Comparison of ENCODE assay signal across 25 cellular contexts in genomic region chr2:42140501-42140900, GRCh38. TPM values are rescaled to one million over a fixed set of nuclear protein-coding genes. Genes with fewer than 3 reads are reported as not detected.
DNase-seq lines count a peak whose midpoint lies in the region; ATAC-seq, FAIRE-seq and TF ChIP-seq lines count a peak whose summit lies in the region.
"Had no signal": no experiment of that assay in that cellular context is flagged by ENCODE, and none has a peak within 500 bp of the region (broad histone marks: within the 10 kb centered on the region; RNA-seq: fewer than 3 reads in every experiment).

No MANE protein-coding gene starts in this region.

- H3K9ac ChIP-seq in neural progenitor cell, result no peak overlapping the region
- H3K9ac ChIP-seq: BLaER1 had no signal

- WGBS in A549 (ENCODE audit: missing lambda C conversion rate), result 92% methylated on average over 1 of the region's 1 CpG

- peaks cover 76% of the 10 kb centered on the region for H3K4me1 ChIP-seq in A549
- peaks cover 18% of the 10 kb centered on the region for H3K4me1 ChIP-seq in neural progenitor cell
- peaks cover 19% of the 10 kb centered on the region for H3K4me1 ChIP-seq in OCI-LY7 (ENCODE audit: insufficient read depth, low read length, poor library complexity, severe bottlenecking)

- no peak for TF ChIP-seq EP300 in A549 (IDR thresholded peaks at IDR 0.05)

- H3F3A ChIP-seq in neural progenitor cell (ENCODE audit: low read depth), result peaks cover 18% of the 10 kb centered on the region

- no peak for TF ChIP-seq POLR2A in A549 (IDR thresholded peaks at IDR 0.05; ENCODE audit: low read length)

- H3K36me3 ChIP-seq in neural progenitor cell (no peaks in the 10 kb centered on the region), OCI-LY7 (ENCODE audit: insufficient read depth, low read length) (no peaks in the 10 kb centered on the region)
- H3K36me3 ChIP-seq: BLaER1, colonic mucosa, upper lobe of left lung had no signal

- no peaks in the 10 kb centered on the region for H3K79me2 ChIP-seq in neural progenitor cell (ENCODE audit: low read depth)
- H3K79me2 ChIP-seq in OCI-LY7 (ENCODE audit: insufficient read depth, low read depth, low read length), result no peaks in the 10 kb centered on the region

- H3K27ac ChIP-seq in A549 (peak overlapping the region; percentile 79 to 87; a peak in 5 of 6 replicates), neural progenitor cell (no peak overlapping the region), OCI-LY7 (ENCODE audit: low read depth, low read length, poor library complexity, severe bottlenecking) (no peak overlapping the region)
- H3K27ac ChIP-seq: BLaER1, colonic mucosa had no signal

- BruUV-seq in OCI-LY7 (replicated peaks; lab: Mats Ljungman, UMichigan), result no TSS peak

- H2AFZ ChIP-seq in neural progenitor cell (replicated peaks) (no peak overlapping the region), OCI-LY7 (ENCODE audit: low read length) (no peak overlapping the region)

- ATAC-seq in A549 (no peak), T-helper 17 cell (no peak), HG03097 (IDR thresholded peaks at IDR 0.05; ENCODE audit: low FRiP score, unreplicated experiment) (no peak)
- no peak for ATAC-seq in natural killer cell treated with Interleukin-12 subunit alpha and Interleukin-12 subunit beta and Interleukin-15 and Interleukin-18, amount 100 ng/mL, for 72 hours
- ATAC-seq: activated T-cell treated with anti-CD3 and anti-CD28 coated beads, Interleukin-2, amount 50 U/mL, for 4 hours; effector memory CD8-positive, alpha-beta T cell had no signal

- H3K4me1 Mint-ChIP-seq in T-helper 17 cell (peaks cover 53% of the 10 kb centered on the region), neural progenitor cell (peaks cover 39% of the 10 kb centered on the region)
- peaks cover 23 to 38% of the 10 kb centered on the region in 2 donors for H3K4me1 Mint-ChIP-seq in natural killer cell treated with Interleukin-12 subunit alpha and Interleukin-12 subunit beta and Interleukin-15 and Interleukin-18, amount 100 ng/mL, for 72 hours (ENCODE audit: low read depth in 2 of 2)

- H3K27ac Mint-ChIP-seq in T-helper 17 cell (peak overlapping the region; percentile 92), neural progenitor cell (no peak overlapping the region)
- H3K27ac Mint-ChIP-seq in natural killer cell treated with Interleukin-12 subunit alpha and Interleukin-12 subunit beta and Interleukin-15 and Interleukin-18, amount 100 ng/mL, for 72 hours, result no peak overlapping the region

- intact Hi-C loops in OCI-LY7 (cut with micrococcal nuclease; ENCODE audit: unreplicated experiment), result no loop called here

- no peak overlapping the region for H3K4me3 ChIP-seq in A549
- H3K4me3 ChIP-seq in neural progenitor cell, result no peak overlapping the region
- no peak overlapping the region for H3K4me3 ChIP-seq in OCI-LY7 (ENCODE audit: low read depth, low read length, poor library complexity, severe bottlenecking)
- H3K4me3 ChIP-seq: BLaER1, colonic mucosa had no signal

- H3K9me3 ChIP-seq in A549 (no peaks in the 10 kb centered on the region), T-helper 17 cell (ENCODE audit: control insufficient read depth, low read length, poor library complexity, severe bottlenecking) (no peaks in the 10 kb centered on the region), neural progenitor cell (ENCODE audit: low read depth) (no peaks in the 10 kb centered on the region), OCI-LY7 (ENCODE audit: low read length) (no peaks in the 10 kb centered on the region)
- H3K9me3 ChIP-seq: BLaER1, colonic mucosa, upper lobe of left lung had no signal

- CTCF ChIA-PET in A549 (lab: Yijun Ruan, JAX) (interaction anchor here (1.5 to 4.3 kb wide), 3 partner anchors 14 to 286 kb away, joined by 4 to 27 read pairs (median 7); no protein-coding TSS in a partner anchor), OCI-LY7 (lab: Charles Lee; ENCODE audit: unreplicated experiment) (no interaction called here)

- no peak for DNase-seq in A549 (ENCODE audit: low read depth in 1 of 2, low spot score in 1 of 2)
- peak; percentile 50 for DNase-seq in EL
- DNase-seq in T-helper 17 cell, result no peak
- DNase-seq in neural progenitor cell (ENCODE audit: low spot score), result no peak
- DNase-seq in RKO (ENCODE audit: low spot score), result no peak
- no peak for DNase-seq in natural killer cell treated with Interleukin-12 subunit alpha and Interleukin-12 subunit beta and Interleukin-15 and Interleukin-18, amount 100 ng/mL, for 72 hours (ENCODE audit: low spot score)
- DNase-seq in OCI-LY7 (ENCODE audit: low spot score), result no peak
- DNase-seq: ACHN; activated CD4-positive, alpha-beta T cell treated with anti-CD3 and anti-CD28 coated beads for 48 hours; activated naive CD4-positive, alpha-beta T cell treated with Interleukin-2 at 50 U/mL for 16 hours; activated T-cell treated with anti-CD3 and anti-CD28 coated beads, Interleukin-2, amount 50 U/mL, for 4 hours; amniotic stem cell; effector memory CD8-positive, alpha-beta T cell; foreskin melanocyte; NCI-H1105 treated with DMSO at 0.1 percent for 48 hours; NCI-H2081 treated with DMSO at 0.1 percent for 48 hours; NCI-H748 treated with DMSO at 0.1 percent for 48 hours; nephron progenitor cell; SHP77 treated with DMSO at 0.1 percent for 48 hours; upper lobe of left lung had no signal

- TF ChIP-seq CTCF in A549 (IDR thresholded peaks at IDR 0.05) (no peak), neural progenitor cell (IDR thresholded peaks at IDR 0.05) (no peak), OCI-LY7 (conservative IDR thresholded peaks at IDR 0.05; ENCODE audit: low read length) (no peak)

- peak overlapping the region; percentile 76 for H3K4me3 Mint-ChIP-seq in T-helper 17 cell
- no peak overlapping the region for H3K4me3 Mint-ChIP-seq in neural progenitor cell
- no peak overlapping the region for H3K4me3 Mint-ChIP-seq in natural killer cell treated with Interleukin-12 subunit alpha and Interleukin-12 subunit beta and Interleukin-15 and Interleukin-18, amount 100 ng/mL, for 72 hours

- peak overlapping the region; percentile 86 for H3K4me2 ChIP-seq in A549
- H3K4me2 ChIP-seq in neural progenitor cell, result peak overlapping the region; percentile 78
- H3K4me2 ChIP-seq in OCI-LY7 (ENCODE audit: low read length), result no peak overlapping the region

- H4K20me1 ChIP-seq in neural progenitor cell (ENCODE audit: low read depth), result no peaks in the 10 kb centered on the region
- no peaks in the 10 kb centered on the region for H4K20me1 ChIP-seq in OCI-LY7 (ENCODE audit: insufficient read depth, low read length)
- H4K20me1 ChIP-seq: BLaER1 had no signal

- no peak for FAIRE-seq in A549 (lab: Jason Lieb, UNC)
- FAIRE-seq: bronchial epithelial cell, D721Med had no signal

- H3K9me2 ChIP-seq in OCI-LY7 (ENCODE audit: insufficient read depth, low read length), result no peaks in the 10 kb centered on the region

- peaks cover 1% of the 10 kb centered on the region for H3K9me3 Mint-ChIP-seq in neural progenitor cell
- H3K9me3 Mint-ChIP-seq in natural killer cell treated with Interleukin-12 subunit alpha and Interleukin-12 subunit beta and Interleukin-15 and Interleukin-18, amount 100 ng/mL, for 72 hours, result no peaks in the 10 kb centered on the region
- H3K9me3 Mint-ChIP-seq: activated T-cell treated with anti-CD3 and anti-CD28 coated beads, Interleukin-2, amount 50 U/mL, for 4 hours; effector memory CD8-positive, alpha-beta T cell; nephron progenitor cell had no signal

- peaks cover 6% of the 10 kb centered on the region for H3K27me3 ChIP-seq in neural progenitor cell
- H3K27me3 ChIP-seq: BLaER1, colonic mucosa, upper lobe of left lung had no signal

- H3K36me3 Mint-ChIP-seq in T-helper 17 cell (ENCODE audit: low read depth) (no peaks in the 10 kb centered on the region), neural progenitor cell (no peaks in the 10 kb centered on the region)
- no peaks in the 10 kb centered on the region for H3K36me3 Mint-ChIP-seq in natural killer cell treated with Interleukin-12 subunit alpha and Interleukin-12 subunit beta and Interleukin-15 and Interleukin-18, amount 100 ng/mL, for 72 hours

- H3K27me3 Mint-ChIP-seq in T-helper 17 cell (no peaks in the 10 kb centered on the region), neural progenitor cell (ENCODE audit: insufficient read depth, low read depth) (peaks cover 4% of the 10 kb centered on the region)
- no peaks in the 10 kb centered on the region for H3K27me3 Mint-ChIP-seq in natural killer cell treated with Interleukin-12 subunit alpha and Interleukin-12 subunit beta and Interleukin-15 and Interleukin-18, amount 100 ng/mL, for 72 hours
- H3K27me3 Mint-ChIP-seq: effector memory CD8-positive, alpha-beta T cell had no signal

- POLR2A ChIA-PET in A549 (lab: Yijun Ruan, JAX), result no interaction called here
- POLR2A ChIA-PET in OCI-LY7 (lab: Charles Lee), result interaction anchor here (2.6 kb wide), 1 partner anchor 10 kb away, joined by 11 read pairs; no protein-coding TSS in a partner anchor

- TF ChIP-seq RAD21 in A549 (conservative IDR thresholded peaks at IDR 0.05 in 1 of 2, IDR thresholded peaks at IDR 0.05 in 1 of 2), result no peak

TF ChIP-seq in A549, 52 proteins besides CTCF, POLR2A, EP300 and RAD21:
- TF ChIP-seq ZFP36 (IDR thresholded peaks at IDR 0.05; ENCODE audit: borderline replicate concordance, partially characterized antibody) (no peak), CHD4 (IDR thresholded peaks at IDR 0.05; ENCODE audit: borderline replicate concordance) (no peak), BHLHE40 (IDR thresholded peaks at IDR 0.05; ENCODE audit: low read depth, low read length) (no peak), USF2 (IDR thresholded peaks at IDR 0.05) (no peak), EHMT2 (IDR thresholded peaks at IDR 0.05; ENCODE audit: low read depth) (no peak)
TF ChIP-seq in A549: peak in this region for 0.

RNA-seq across cellular contexts. Expression of gene EML4, which starts 28.7 kb away (rescaled TPM):
- 115 and 130 TPM in 2 replicates for polyA plus RNA-seq in A549 (2011; rRNA removed)
- 23.2 and 24.9 TPM in 2 replicates for polyA plus RNA-seq in A549 (2012; cell fraction: cytosol; rRNA removed)
- 20.9 and 29.1 TPM in 2 replicates for polyA plus RNA-seq in A549 (2012; cell fraction: nucleus; rRNA removed)
- polyA plus RNA-seq in A549 (2017; fragmentation: RNase III; extraction: RNeasy Plus Mini Kit Qiagen cat#74134 plus additional on column Dnase treatment), result 34.6 to 39.0 TPM (median 36.3 TPM) in 3 replicates
- polyA minus RNA-seq in A549 (2011; rRNA and poly(A)+ RNA removed), result 88.9 and 93.5 TPM in 2 replicates
- total RNA-seq in T-helper 17 cell, result 100 to 1,000 TPM; 292 to 348 TPM
- total RNA-seq in neural progenitor cell (ENCODE audit: low replicate concordance), result 122 and 167 TPM in 2 replicates
- 100 to 1,000 TPM in 1 of 2 donors, 10 to 100 TPM in 1; 73.4 to 140 TPM for total RNA-seq in natural killer cell treated with Interleukin-12 subunit alpha and Interleukin-12 subunit beta and Interleukin-15 and Interleukin-18, amount 100 ng/mL, for 72 hours
- 36.6 and 37.1 TPM in 2 replicates for total RNA-seq in OCI-LY7 (2014; rRNA removed; shearing (Covaris generic))
- total RNA-seq in OCI-LY7 (2022), result 43.2 and 47.7 TPM in 2 replicates

Comparison
In these comparisons a context has a peak if more than half of its experiments do, and no peak if none do; other contexts are left out.
1. H3K27ac ChIP-seq: peak in A549 (2 of 2); none in neural progenitor cell (single experiment) and OCI-LY7 (single experiment).